1 cellular context compared by ENCODE assay signal in the genomic region with DNA sequence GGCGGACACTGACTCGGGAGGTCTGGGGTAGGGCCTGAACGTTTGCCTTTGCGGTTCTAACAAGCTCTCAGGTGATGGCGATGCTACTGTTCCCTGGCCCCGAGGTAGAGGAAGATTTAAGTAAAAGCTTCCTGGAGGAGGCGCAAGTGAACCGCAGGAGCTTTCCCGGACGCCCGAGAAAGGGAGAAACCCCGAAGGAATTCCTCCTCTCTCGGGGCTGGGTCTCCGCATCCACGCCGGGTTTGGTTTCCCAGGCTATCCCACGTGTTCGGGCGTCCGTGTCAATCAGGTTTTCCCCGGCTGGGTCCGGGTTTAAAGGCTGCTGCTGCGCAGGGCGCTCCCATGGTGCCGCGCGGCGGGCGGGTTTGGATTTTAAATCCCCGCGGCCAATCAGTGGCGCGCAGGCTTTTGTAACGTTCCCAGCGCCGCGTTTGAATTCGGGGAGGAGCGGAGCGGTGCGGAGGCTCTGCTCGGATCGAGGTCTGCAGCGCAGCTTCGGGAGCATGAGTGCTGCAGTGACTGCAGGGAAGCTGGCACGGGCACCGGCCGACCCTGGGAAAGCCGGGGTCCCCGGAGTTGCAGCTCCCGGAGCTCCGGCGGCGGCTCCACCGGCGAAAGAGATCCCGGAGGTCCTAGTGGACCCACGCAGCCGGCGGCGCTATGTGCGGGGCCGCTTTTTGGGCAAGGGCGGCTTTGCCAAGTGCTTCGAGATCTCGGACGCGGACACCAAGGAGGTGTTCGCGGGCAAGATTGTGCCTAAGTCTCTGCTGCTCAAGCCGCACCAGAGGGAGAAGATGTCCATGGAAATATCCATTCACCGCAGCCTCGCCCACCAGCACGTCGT.
TF ChIP-seq lines count a peak whose summit lies in the region.

A gene (plus strand): TSS at position 460 of the 844 bp plus-strand sequence. CDS start 44 bp downstream, at position 504.

TF ChIP-seq in K562, 482 proteins besides CTCF, POLR2A, EP300 and RAD21 (continued from another document and continues in another):
- TF ChIP-seq, protein P1, sequence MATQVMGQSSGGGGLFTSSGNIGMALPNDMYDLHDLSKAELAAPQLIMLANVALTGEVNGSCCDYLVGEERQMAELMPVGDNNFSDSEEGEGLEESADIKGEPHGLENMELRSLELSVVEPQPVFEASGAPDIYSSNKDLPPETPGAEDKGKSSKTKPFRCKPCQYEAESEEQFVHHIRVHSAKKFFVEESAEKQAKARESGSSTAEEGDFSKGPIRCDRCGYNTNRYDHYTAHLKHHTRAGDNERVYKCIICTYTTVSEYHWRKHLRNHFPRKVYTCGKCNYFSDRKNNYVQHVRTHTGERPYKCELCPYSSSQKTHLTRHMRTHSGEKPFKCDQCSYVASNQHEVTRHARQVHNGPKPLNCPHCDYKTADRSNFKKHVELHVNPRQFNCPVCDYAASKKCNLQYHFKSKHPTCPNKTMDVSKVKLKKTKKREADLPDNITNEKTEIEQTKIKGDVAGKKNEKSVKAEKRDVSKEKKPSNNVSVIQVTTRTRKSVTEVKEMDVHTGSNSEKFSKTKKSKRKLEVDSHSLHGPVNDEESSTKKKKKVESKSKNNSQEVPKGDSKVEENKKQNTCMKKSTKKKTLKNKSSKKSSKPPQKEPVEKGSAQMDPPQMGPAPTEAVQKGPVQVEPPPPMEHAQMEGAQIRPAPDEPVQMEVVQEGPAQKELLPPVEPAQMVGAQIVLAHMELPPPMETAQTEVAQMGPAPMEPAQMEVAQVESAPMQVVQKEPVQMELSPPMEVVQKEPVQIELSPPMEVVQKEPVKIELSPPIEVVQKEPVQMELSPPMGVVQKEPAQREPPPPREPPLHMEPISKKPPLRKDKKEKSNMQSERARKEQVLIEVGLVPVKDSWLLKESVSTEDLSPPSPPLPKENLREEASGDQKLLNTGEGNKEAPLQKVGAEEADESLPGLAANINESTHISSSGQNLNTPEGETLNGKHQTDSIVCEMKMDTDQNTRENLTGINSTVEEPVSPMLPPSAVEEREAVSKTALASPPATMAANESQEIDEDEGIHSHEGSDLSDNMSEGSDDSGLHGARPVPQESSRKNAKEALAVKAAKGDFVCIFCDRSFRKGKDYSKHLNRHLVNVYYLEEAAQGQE (CRISPR knock-in tag; IDR thresholded peaks at IDR 0.05; ENCODE audit: low read depth), result no peak
- TF ChIP-seq, protein P2, sequence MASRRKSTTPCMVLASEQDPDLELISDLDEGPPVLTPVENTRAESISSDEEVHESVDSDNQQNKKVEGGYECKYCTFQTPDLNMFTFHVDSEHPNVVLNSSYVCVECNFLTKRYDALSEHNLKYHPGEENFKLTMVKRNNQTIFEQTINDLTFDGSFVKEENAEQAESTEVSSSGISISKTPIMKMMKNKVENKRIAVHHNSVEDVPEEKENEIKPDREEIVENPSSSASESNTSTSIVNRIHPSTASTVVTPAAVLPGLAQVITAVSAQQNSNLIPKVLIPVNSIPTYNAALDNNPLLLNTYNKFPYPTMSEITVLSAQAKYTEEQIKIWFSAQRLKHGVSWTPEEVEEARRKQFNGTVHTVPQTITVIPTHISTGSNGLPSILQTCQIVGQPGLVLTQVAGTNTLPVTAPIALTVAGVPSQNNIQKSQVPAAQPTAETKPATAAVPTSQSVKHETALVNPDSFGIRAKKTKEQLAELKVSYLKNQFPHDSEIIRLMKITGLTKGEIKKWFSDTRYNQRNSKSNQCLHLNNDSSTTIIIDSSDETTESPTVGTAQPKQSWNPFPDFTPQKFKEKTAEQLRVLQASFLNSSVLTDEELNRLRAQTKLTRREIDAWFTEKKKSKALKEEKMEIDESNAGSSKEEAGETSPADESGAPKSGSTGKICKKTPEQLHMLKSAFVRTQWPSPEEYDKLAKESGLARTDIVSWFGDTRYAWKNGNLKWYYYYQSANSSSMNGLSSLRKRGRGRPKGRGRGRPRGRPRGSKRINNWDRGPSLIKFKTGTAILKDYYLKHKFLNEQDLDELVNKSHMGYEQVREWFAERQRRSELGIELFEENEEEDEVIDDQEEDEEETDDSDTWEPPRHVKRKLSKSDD (conservative IDR thresholded peaks at IDR 0.05; ENCODE audit: low read length), result no peak
- TF ChIP-seq CBX8 (IDR thresholded peaks at IDR 0.05; ENCODE audit: borderline replicate concordance, extremely low read depth, low read depth, low read length, poor library complexity, severe bottlenecking) (no peak), MAZ (CRISPR knock-in tag; conservative IDR thresholded peaks at IDR 0.05 in 1 of 2, IDR thresholded peaks at IDR 0.05 in 1 of 2) (peak in 1 of 2 experiments; percentile 30; a peak in 1 of 4 replicates), ZNF830 (CRISPR knock-in tag; IDR thresholded peaks at IDR 0.05) (no peak), ZNF232 (CRISPR knock-in tag; IDR thresholded peaks at IDR 0.05) (no peak), SLC30A9 (CRISPR knock-in tag; IDR thresholded peaks at IDR 0.05) (no peak), RCOR1 (IDR thresholded peaks at IDR 0.05; ENCODE audit: borderline replicate concordance in 1 of 2, low read depth in 2 of 2, low read length in 2 of 2) (peak in 1 of 2 experiments; percentile 61; a peak in 2 of 4 replicates), PML (IDR thresholded peaks at IDR 0.05; ENCODE audit: low read length) (0 out of 2 replicates have a peak, but pooled peaks have one; percentile 19), GATAD2B (IDR thresholded peaks at IDR 0.05; ENCODE audit: borderline replicate concordance) (peak; percentile 90), EHMT2 (IDR thresholded peaks at IDR 0.05) (no peak), ZKSCAN8 (CRISPR knock-in tag; IDR thresholded peaks at IDR 0.05) (no peak), MXI1 (IDR thresholded peaks at IDR 0.05; ENCODE audit: low read depth, low read length) (peak; percentile 92), ZNF324 (CRISPR knock-in tag; IDR thresholded peaks at IDR 0.05) (no peak), SNRNP70 (optimal IDR thresholded peaks at IDR 0.05; ENCODE audit: low read depth, low read length) (no peak), HMG20A (CRISPR knock-in tag; conservative IDR thresholded peaks at IDR 0.05) (no peak), HOXB6 (CRISPR knock-in tag; IDR thresholded peaks at IDR 0.05; ENCODE audit: borderline replicate concordance) (no peak), FOXK2 (conservative IDR thresholded peaks at IDR 0.05 in 1 of 2, IDR thresholded peaks at IDR 0.05 in 1 of 2; ENCODE audit: low read depth in 2 of 2) (peak in 1 of 2 experiments; percentile 71; a peak in 1 of 4 replicates), CBFB (CRISPR knock-in tag; IDR thresholded peaks at IDR 0.05) (no peak), ZFX (CRISPR knock-in tag; IDR thresholded peaks at IDR 0.05) (peak; percentile 57), ZNF134 (CRISPR knock-in tag; conservative IDR thresholded peaks at IDR 0.05) (no peak), NR2F6 (CRISPR knock-in tag; IDR thresholded peaks at IDR 0.05) (no peak), DMBX1 (CRISPR knock-in tag; IDR thresholded peaks at IDR 0.05; ENCODE audit: borderline replicate concordance) (peak; percentile 57; the same call in 1 of the 2 replicates)
- TF ChIP-seq, protein P3, sequence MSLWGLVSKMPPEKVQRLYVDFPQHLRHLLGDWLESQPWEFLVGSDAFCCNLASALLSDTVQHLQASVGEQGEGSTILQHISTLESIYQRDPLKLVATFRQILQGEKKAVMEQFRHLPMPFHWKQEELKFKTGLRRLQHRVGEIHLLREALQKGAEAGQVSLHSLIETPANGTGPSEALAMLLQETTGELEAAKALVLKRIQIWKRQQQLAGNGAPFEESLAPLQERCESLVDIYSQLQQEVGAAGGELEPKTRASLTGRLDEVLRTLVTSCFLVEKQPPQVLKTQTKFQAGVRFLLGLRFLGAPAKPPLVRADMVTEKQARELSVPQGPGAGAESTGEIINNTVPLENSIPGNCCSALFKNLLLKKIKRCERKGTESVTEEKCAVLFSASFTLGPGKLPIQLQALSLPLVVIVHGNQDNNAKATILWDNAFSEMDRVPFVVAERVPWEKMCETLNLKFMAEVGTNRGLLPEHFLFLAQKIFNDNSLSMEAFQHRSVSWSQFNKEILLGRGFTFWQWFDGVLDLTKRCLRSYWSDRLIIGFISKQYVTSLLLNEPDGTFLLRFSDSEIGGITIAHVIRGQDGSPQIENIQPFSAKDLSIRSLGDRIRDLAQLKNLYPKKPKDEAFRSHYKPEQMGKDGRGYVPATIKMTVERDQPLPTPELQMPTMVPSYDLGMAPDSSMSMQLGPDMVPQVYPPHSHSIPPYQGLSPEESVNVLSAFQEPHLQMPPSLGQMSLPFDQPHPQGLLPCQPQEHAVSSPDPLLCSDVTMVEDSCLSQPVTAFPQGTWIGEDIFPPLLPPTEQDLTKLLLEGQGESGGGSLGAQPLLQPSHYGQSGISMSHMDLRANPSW (CRISPR knock-in tag; IDR thresholded peaks at IDR 0.05), result no peak; the same call in 1 of the 2 replicates
- TF ChIP-seq, protein P4, sequence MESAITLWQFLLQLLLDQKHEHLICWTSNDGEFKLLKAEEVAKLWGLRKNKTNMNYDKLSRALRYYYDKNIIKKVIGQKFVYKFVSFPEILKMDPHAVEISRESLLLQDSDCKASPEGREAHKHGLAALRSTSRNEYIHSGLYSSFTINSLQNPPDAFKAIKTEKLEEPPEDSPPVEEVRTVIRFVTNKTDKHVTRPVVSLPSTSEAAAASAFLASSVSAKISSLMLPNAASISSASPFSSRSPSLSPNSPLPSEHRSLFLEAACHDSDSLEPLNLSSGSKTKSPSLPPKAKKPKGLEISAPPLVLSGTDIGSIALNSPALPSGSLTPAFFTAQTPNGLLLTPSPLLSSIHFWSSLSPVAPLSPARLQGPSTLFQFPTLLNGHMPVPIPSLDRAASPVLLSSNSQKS (CRISPR knock-in tag; IDR thresholded peaks at IDR 0.05), result no peak
- TF ChIP-seq, protein P5, sequence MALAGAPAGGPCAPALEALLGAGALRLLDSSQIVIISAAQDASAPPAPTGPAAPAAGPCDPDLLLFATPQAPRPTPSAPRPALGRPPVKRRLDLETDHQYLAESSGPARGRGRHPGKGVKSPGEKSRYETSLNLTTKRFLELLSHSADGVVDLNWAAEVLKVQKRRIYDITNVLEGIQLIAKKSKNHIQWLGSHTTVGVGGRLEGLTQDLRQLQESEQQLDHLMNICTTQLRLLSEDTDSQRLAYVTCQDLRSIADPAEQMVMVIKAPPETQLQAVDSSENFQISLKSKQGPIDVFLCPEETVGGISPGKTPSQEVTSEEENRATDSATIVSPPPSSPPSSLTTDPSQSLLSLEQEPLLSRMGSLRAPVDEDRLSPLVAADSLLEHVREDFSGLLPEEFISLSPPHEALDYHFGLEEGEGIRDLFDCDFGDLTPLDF (CRISPR knock-in tag; IDR thresholded peaks at IDR 0.05), result peak; percentile 75; the same call in 1 of the 2 replicates
- TF ChIP-seq, protein P6, sequence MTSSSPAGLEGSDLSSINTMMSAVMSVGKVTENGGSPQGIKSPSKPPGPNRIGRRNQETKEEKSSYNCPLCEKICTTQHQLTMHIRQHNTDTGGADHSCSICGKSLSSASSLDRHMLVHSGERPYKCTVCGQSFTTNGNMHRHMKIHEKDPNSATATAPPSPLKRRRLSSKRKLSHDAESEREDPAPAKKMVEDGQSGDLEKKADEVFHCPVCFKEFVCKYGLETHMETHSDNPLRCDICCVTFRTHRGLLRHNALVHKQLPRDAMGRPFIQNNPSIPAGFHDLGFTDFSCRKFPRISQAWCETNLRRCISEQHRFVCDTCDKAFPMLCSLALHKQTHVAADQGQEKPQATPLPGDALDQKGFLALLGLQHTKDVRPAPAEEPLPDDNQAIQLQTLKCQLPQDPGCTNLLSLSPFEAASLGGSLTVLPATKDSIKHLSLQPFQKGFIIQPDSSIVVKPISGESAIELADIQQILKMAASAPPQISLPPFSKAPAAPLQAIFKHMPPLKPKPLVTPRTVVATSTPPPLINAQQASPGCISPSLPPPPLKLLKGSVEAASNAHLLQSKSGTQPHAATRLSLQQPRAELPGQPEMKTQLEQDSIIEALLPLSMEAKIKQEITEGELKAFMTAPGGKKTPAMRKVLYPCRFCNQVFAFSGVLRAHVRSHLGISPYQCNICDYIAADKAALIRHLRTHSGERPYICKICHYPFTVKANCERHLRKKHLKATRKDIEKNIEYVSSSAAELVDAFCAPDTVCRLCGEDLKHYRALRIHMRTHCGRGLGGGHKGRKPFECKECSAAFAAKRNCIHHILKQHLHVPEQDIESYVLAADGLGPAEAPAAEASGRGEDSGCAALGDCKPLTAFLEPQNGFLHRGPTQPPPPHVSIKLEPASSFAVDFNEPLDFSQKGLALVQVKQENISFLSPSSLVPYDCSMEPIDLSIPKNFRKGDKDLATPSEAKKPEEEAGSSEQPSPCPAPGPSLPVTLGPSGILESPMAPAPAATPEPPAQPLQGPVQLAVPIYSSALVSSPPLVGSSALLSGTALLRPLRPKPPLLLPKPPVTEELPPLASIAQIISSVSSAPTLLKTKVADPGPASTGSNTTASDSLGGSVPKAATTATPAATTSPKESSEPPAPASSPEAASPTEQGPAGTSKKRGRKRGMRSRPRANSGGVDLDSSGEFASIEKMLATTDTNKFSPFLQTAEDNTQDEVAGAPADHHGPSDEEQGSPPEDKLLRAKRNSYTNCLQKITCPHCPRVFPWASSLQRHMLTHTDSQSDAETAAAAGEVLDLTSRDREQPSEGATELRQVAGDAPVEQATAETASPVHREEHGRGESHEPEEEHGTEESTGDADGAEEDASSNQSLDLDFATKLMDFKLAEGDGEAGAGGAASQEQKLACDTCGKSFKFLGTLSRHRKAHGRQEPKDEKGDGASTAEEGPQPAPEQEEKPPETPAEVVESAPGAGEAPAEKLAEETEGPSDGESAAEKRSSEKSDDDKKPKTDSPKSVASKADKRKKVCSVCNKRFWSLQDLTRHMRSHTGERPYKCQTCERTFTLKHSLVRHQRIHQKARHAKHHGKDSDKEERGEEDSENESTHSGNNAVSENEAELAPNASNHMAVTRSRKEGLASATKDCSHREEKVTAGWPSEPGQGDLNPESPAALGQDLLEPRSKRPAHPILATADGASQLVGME (CRISPR knock-in tag; IDR thresholded peaks at IDR 0.05), result no peak
- TF ChIP-seq, protein P7, sequence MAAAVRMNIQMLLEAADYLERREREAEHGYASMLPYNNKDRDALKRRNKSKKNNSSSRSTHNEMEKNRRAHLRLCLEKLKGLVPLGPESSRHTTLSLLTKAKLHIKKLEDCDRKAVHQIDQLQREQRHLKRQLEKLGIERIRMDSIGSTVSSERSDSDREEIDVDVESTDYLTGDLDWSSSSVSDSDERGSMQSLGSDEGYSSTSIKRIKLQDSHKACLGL (CRISPR knock-in tag; IDR thresholded peaks at IDR 0.05; ENCODE audit: borderline replicate concordance, poor library complexity, severe bottlenecking), result peak; percentile 53
- TF ChIP-seq, protein P8, sequence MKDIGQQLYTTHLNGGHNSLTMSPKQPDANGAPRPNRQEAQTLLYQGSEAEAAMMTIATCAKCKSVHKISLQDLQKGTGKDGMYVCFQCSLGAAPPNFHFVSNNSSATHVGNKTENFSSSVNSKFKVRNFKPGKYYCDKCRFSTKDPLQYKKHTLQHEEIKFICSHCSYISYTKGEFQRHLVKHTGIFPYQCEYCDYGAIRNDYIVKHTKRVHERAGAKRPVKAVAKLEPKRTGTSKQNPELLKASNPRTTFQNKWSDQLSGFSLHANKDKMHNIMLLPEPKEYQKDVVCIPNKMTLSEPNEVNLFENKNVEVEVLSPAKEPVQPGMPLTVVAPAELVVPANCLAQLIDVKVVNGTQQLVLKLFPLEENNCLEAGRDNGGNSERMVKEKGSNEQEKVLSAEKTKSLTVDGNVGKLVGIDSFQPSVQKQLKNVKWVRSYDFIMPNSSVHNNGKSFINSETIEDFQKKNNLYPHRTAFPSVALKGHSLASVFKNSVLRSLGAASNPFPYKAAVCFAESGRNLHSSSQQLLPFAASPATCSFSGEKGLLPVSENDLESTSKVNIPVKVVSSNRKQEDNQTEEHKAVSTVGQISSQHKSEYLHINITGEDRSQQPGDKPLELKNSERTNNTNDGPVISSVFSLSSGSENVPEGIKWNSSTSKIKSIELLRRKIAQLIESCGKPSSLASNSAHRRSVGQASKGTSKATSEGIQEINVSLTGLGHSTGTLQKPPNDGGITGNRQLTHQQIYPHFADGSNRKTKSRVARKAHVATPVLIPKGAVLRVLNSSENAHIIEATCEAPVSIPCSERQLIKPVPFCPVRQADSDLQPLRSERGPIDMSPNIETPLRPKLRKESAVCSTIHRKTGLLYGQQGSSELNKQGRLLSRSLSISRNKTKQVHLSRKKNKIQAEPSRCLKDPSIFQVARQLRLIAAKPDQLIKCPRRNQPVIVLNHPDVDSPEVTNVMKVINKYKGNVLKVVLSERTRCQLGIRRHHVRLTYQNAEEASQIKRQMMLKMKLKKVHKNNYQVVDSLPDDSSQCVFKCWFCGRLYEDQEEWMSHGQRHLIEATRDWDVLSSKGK (CRISPR knock-in tag; IDR thresholded peaks at IDR 0.05), result no peak
